In genomic region chr1:40508375-40509341, GRCh38 we compare ENCODE assay signal across 1 cellular context.
TF ChIP-seq lines count a peak whose summit lies in the region.

EXO5 (plus strand) TSS chr1:40508767; CDS start chr1:40514545, 5,778 bp downstream.

TF ChIP-seq in WTC11, 78 proteins besides CTCF, POLR2A, EP300 and RAD21 (continued from another document and continues in another):
- no peak for TF ChIP-seq NR2C2 (CRISPR knock-in tag; IDR thresholded peaks at IDR 0.05)
- no peak for TF ChIP-seq NR3C1 (CRISPR knock-in tag; conservative IDR thresholded peaks at IDR 0.05; ENCODE audit: low read depth)
- peak; percentile 50; the same call in 1 of the 2 replicates for TF ChIP-seq TP53 (CRISPR knock-in tag; IDR thresholded peaks at IDR 0.05)
- TF ChIP-seq PREB (CRISPR knock-in tag; IDR thresholded peaks at IDR 0.05; ENCODE audit: borderline replicate concordance): 0 out of 2 replicates have a peak, but pooled peaks have one; percentile 30
- no peak for TF ChIP-seq PRRX2 (CRISPR knock-in tag; IDR thresholded peaks at IDR 0.05)
- no peak for TF ChIP-seq CBFB (CRISPR knock-in tag; IDR thresholded peaks at IDR 0.05; ENCODE audit: low read depth)
- no peak for TF ChIP-seq ZNF138 (CRISPR knock-in tag; conservative IDR thresholded peaks at IDR 0.05)
- TF ChIP-seq MAX (CRISPR knock-in tag; IDR thresholded peaks at IDR 0.05): peak; percentile 84; the same call in 1 of the 2 replicates
- peak; percentile 29; the same call in 1 of the 2 replicates for TF ChIP-seq ATF1 (CRISPR knock-in tag; IDR thresholded peaks at IDR 0.05)
- no peak for TF ChIP-seq STAT6 (CRISPR knock-in tag; conservative IDR thresholded peaks at IDR 0.05; ENCODE audit: low read depth)
- TF ChIP-seq GABPB1 (CRISPR knock-in tag; IDR thresholded peaks at IDR 0.05): peak; percentile 74
- TF ChIP-seq JUN (CRISPR knock-in tag; IDR thresholded peaks at IDR 0.05): no peak; the same call in 1 of the 2 replicates
- no peak for TF ChIP-seq ELF4 (CRISPR knock-in tag; IDR thresholded peaks at IDR 0.05; ENCODE audit: low read depth)
- no peak for TF ChIP-seq IRF1 (CRISPR knock-in tag; IDR thresholded peaks at IDR 0.05)
- no peak for TF ChIP-seq AR (CRISPR knock-in tag; IDR thresholded peaks at IDR 0.05)
- no peak for TF ChIP-seq ZNF671 (CRISPR knock-in tag; IDR thresholded peaks at IDR 0.05)
- no peak for TF ChIP-seq RORB (CRISPR knock-in tag; IDR thresholded peaks at IDR 0.05)
- no peak for TF ChIP-seq ZNF263 (CRISPR knock-in tag; IDR thresholded peaks at IDR 0.05; ENCODE audit: low read depth)
- no peak for TF ChIP-seq ESRRA (CRISPR knock-in tag; IDR thresholded peaks at IDR 0.05; ENCODE audit: borderline replicate concordance)
- TF ChIP-seq ZNF425 (CRISPR knock-in tag; conservative IDR thresholded peaks at IDR 0.05): no peak
- 0 out of 2 replicates have a peak, but pooled peaks have one; percentile 45 for TF ChIP-seq NR1H2 (CRISPR knock-in tag; IDR thresholded peaks at IDR 0.05)
- TF ChIP-seq TEAD4 (CRISPR knock-in tag; IDR thresholded peaks at IDR 0.05): no peak
- no peak for TF ChIP-seq ZNF121 (CRISPR knock-in tag; IDR thresholded peaks at IDR 0.05)
- TF ChIP-seq CDX4 (CRISPR knock-in tag; IDR thresholded peaks at IDR 0.05; ENCODE audit: borderline replicate concordance): no peak
- TF ChIP-seq ATF3 (CRISPR knock-in tag; conservative IDR thresholded peaks at IDR 0.05): no peak
- TF ChIP-seq ZMAT4 (CRISPR knock-in tag; IDR thresholded peaks at IDR 0.05): no peak
- no peak for TF ChIP-seq HMGA2 (CRISPR knock-in tag; IDR thresholded peaks at IDR 0.05)
- TF ChIP-seq NFE2L1 (CRISPR knock-in tag; IDR thresholded peaks at IDR 0.05): no peak
- TF ChIP-seq SMAD3 (CRISPR knock-in tag; IDR thresholded peaks at IDR 0.05; ENCODE audit: borderline replicate concordance): no peak
- TF ChIP-seq PRDM15 (CRISPR knock-in tag; IDR thresholded peaks at IDR 0.05): no peak
- TF ChIP-seq E2F4 (CRISPR knock-in tag; IDR thresholded peaks at IDR 0.05; ENCODE audit: borderline replicate concordance, low read depth): no peak
- no peak for TF ChIP-seq NFYB (CRISPR knock-in tag; conservative IDR thresholded peaks at IDR 0.05; ENCODE audit: low read depth)
- TF ChIP-seq FOXJ3 (CRISPR knock-in tag; IDR thresholded peaks at IDR 0.05; ENCODE audit: borderline replicate concordance): no peak
- no peak; the same call in 1 of the 2 replicates for TF ChIP-seq ZBTB43 (CRISPR knock-in tag; IDR thresholded peaks at IDR 0.05)
- peak; percentile 39; the same call in 1 of the 2 replicates for TF ChIP-seq MYBL2 (CRISPR knock-in tag; IDR thresholded peaks at IDR 0.05)
- TF ChIP-seq ZNF317 (CRISPR knock-in tag; IDR thresholded peaks at IDR 0.05; ENCODE audit: borderline replicate concordance, low read depth): no peak
- no peak for TF ChIP-seq TCF7 (CRISPR knock-in tag; IDR thresholded peaks at IDR 0.05; ENCODE audit: low read depth)
- no peak for TF ChIP-seq ZSCAN18 (CRISPR knock-in tag; IDR thresholded peaks at IDR 0.05)
